In genomic region chr4:38154681-38155588, GRCh38 we compare ENCODE assay signal across 8 cellular contexts.
DNase-seq lines count a peak whose midpoint lies in the region; ATAC-seq and TF ChIP-seq lines count a peak whose summit lies in the region.

No MANE protein-coding gene starts in this region.

- H3K36me3 ChIP-seq in H7 (replicated peaks; ENCODE audit: control insufficient read depth, insufficient read depth, low read length) = no peaks in the 10 kb centered on the region

- H3K4me3 ChIP-seq in H7 (ENCODE audit: insufficient read depth, low read depth, low read length) (no peak overlapping the region), fibroblast of the aortic adventitia (ENCODE audit: low read depth, low read length) (no peak overlapping the region), retinal pigment epithelial cell (ENCODE audit: low read length) (no peak overlapping the region), foreskin fibroblast (ENCODE audit: low read depth in 1 of 2, low read length in 2 of 2) (no peak overlapping the region)

- no peaks in the 10 kb centered on the region for H3K27me3 ChIP-seq in H7 (ENCODE audit: control insufficient read depth, insufficient read depth, low read length)

- DNase-seq in H7 (peak; percentile 60), RPMI7951 (ENCODE audit: low read depth) (peak; percentile 57), fibroblast of the aortic adventitia (ENCODE audit: low read depth) (peak; percentile 88), retinal pigment epithelial cell (ENCODE audit: low read depth) (peak; percentile 45), cerebellar cortex (ENCODE audit: low spot score) (no peak), foreskin fibroblast (no peak)
- no peak for DNase-seq in stimulated activated CD4-positive, alpha-beta T cell treated with anti-CD3 and anti-CD28 coated beads, Interleukin-4, amount 100 ng/mL, for 1 hour

- ATAC-seq in HG03175 (IDR thresholded peaks at IDR 0.05; ENCODE audit: unreplicated experiment) = no peak

- TF ChIP-seq CTCF in fibroblast of the aortic adventitia (IDR thresholded peaks at IDR 0.05; ENCODE audit: insufficient read depth, low read length) (no peak), retinal pigment epithelial cell (conservative IDR thresholded peaks at IDR 0.05; ENCODE audit: low read depth, low read length) (no peak), foreskin fibroblast (IDR thresholded peaks at IDR 0.05; ENCODE audit: low read depth, low read length) (no peak)

Comparison
In these comparisons a context has a peak if more than half of its experiments do, and no peak if none do; other contexts are left out.
1. DNase-seq: peak in H7 (single experiment), RPMI7951 (single experiment), fibroblast of the aortic adventitia (single experiment) and retinal pigment epithelial cell (single experiment); none in cerebellar cortex (single experiment), foreskin fibroblast (0 of 2) and stimulated activated CD4-positive, alpha-beta T cell treated with anti-CD3 and anti-CD28 coated beads, Interleukin-4, amount 100 ng/mL, for 1 hour (single experiment).